In the genomic region with DNA sequence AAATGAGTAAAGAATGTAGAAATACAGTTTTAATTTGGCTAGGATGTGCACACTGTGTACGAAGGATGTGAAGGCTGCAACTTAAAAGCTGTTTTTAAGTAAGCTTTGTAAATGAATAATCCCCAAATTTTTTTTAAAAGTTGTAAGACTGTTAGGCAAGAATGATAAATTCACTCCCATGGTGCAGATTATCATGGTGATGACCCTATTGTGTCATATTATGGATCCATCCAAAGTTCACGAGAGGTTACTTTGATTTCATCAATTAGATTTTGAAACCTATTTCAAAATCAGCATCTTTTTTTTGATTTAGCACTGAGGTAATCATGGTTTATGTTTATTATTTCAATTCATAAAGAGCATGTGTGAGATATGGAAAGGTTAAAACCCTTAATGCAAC, we compare ENCODE assay signal across 34 cellular contexts.
"Had no signal": no experiment of that assay in that cellular context is flagged by ENCODE, and none has a peak within 500 bp of the region (broad histone marks: within the 10 kb centered on the region; RNA-seq: fewer than 3 reads in every experiment).

No MANE protein-coding gene starts in this region.

- H3K27ac ChIP-seq: adrenal gland, body of pancreas, brain microvascular endothelial cell, breast epithelium, VCaP had no signal

- H3K9me3 ChIP-seq: adrenal gland, body of pancreas, breast epithelium had no signal

- H3K27me3 ChIP-seq: body of pancreas, brain microvascular endothelial cell, breast epithelium had no signal

- H3K36me3 ChIP-seq: adrenal gland, brain microvascular endothelial cell, breast epithelium had no signal

- H3K4me1 ChIP-seq: adrenal gland, breast epithelium had no signal

- DNase-seq: activated B cell treated with CpG ODN at 0.5 μM for 24 hours; activated CD4-positive, alpha-beta memory T cell treated with anti-CD3 and anti-CD28 coated beads for 36 hours; activated CD4-positive, alpha-beta T cell treated with anti-CD3 and anti-CD28 coated beads for 4 hours; activated CD4-positive, alpha-beta T cell treated with anti-CD3 and anti-CD28 coated beads, Interleukin-2, amount 10 ng/mL, durations not matched to agents 24 days and 14 days; activated CD4-positive, alpha-beta T cell treated with anti-CD3 and anti-CD28 coated beads, Interleukin-2, amount 50 U/mL, for 1 hour; activated CD4-positive, alpha-beta T cell treated with anti-CD3 and anti-CD28 coated beads, Interleukin-2, amount 50 U/mL, for 4 hours; activated CD4-positive, CD25-positive, alpha-beta regulatory T cell treated with anti-CD3 and anti-CD28 coated beads, Interleukin-2, amount 50 U/mL, for 72 hours; activated CD8-positive, alpha-beta memory T cell treated with anti-CD3 and anti-CD28 coated beads, Interleukin-2, amount 50 U/mL, for 4 hours; activated CD8-positive, alpha-beta T cell treated with anti-CD3 and anti-CD28 coated beads for 36 hours; activated effector memory CD4-positive, alpha-beta T cell treated with anti-CD3 and anti-CD28 coated beads, Interleukin-2, amount 50 U/mL, for 16 hours; activated gamma-delta T cell treated with Interleukin-2 at 50 U/mL for 16 hours; activated naive CD4-positive, alpha-beta T cell; activated naive CD4-positive, alpha-beta T cell treated with anti-CD3 and anti-CD28 coated beads for 36 hours; activated naive CD4-positive, alpha-beta T cell treated with anti-CD3 and anti-CD28 coated beads, Interleukin-2, amount 50 U/mL, for 16 hours; activated naive CD8-positive, alpha-beta T cell treated with anti-CD3 and anti-CD28 coated beads for 36 hours; activated T-cell treated with anti-CD3 and anti-CD28 coated beads for 4 hours; activated T-cell treated with anti-CD3 and anti-CD28 coated beads, Interleukin-2, amount 50 U/mL, for 1 hour; activated T-cell treated with anti-CD3 and anti-CD28 coated beads, Interleukin-2, amount 50 U/mL, for 4 hours; activated T-cell treated with anti-CD3 and anti-CD28 coated beads, Interleukin-2, amount 50 U/mL, for 72 hours; adrenal gland; amniotic stem cell; aorta; body of pancreas; brain microvascular endothelial cell; central memory CD4-positive, alpha-beta T cell; T-cell; T-helper 17 cell; T-helper 9 cell had no signal

- ATAC-seq: activated CD8-positive, alpha-beta T cell treated with anti-CD3 and anti-CD28 coated beads for 36 hours; activated naive CD4-positive, alpha-beta T cell treated with anti-CD3 and anti-CD28 coated beads, Interleukin-2, amount 50 U/mL, for 72 hours; activated T-cell treated with anti-CD3 and anti-CD28 coated beads, Interleukin-2, amount 50 U/mL, for 4 hours; activated T-cell treated with anti-CD3 and anti-CD28 coated beads, Interleukin-2, amount 50 U/mL, for 72 hours; activated T-helper 17 cell treated with anti-CD3 and anti-CD28 coated beads, Interleukin-2, amount 50 U/mL, for 72 hours; body of pancreas; T-cell; T-helper 17 cell had no signal

- FAIRE-seq: astrocyte, TTC549 had no signal

- H3K4me3 ChIP-seq: adrenal gland, body of pancreas, breast epithelium had no signal
